In the genomic region with DNA sequence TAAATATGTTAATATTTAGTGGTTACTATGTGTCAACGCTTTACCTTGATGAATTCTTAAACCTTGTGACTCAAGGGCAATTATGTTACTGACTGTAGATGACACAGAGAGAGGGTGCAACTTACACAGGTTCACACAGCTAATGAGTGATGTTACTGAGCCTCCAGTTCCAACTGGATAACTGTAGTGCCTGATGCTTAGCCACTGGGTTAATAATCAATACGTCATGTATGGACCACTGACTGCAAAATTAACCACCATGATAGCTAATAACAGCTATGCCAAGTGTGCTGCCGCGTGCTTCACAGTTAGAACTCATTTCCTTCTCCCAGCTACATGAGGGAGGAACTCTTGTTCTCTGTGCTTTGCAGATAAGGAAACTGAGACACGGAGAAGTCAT, we compare ENCODE assay signal across 29 cellular contexts. TPM values are rescaled to one million over a fixed set of nuclear protein-coding genes. Genes with fewer than 3 reads are reported as not detected.
A peak's percentile ranks its signal among the peaks of the same experiment; 100 is the strongest.
DNase-seq lines count a peak whose midpoint lies in the region; ATAC-seq, FAIRE-seq and TF ChIP-seq lines count a peak whose summit lies in the region.
"Had no signal": no experiment of that assay in that cellular context is flagged by ENCODE, and none has a peak within 500 bp of the region (broad histone marks: within the 10 kb centered on the region; RNA-seq: fewer than 3 reads in every experiment).

No MANE protein-coding gene starts in this region.

- FAIRE-seq in GM12878 (lab: Jason Lieb, UNC), result peak; percentile 27
- FAIRE-seq: D721Med, K562 had no signal

- no peaks in the 10 kb centered on the region for H4K20me1 ChIP-seq in GM12878 (ENCODE audit: control insufficient read depth, insufficient read depth)

- peaks cover 0 to 4% of the 10 kb centered on the region in 2 experiments; a peak in 3 of 4 replicates for H3K27me3 ChIP-seq in GM12878 (replicated peaks in 1 of 2; ENCODE audit: control insufficient read depth in 2 of 2, insufficient read depth in 2 of 2, low read length in 1 of 2)

- POLR2A ChIA-PET in GM12878 (lab: Charles Lee), result no interaction called here

- no peaks in the 10 kb centered on the region for H3K79me2 ChIP-seq in GM12878 (ENCODE audit: control insufficient read depth, insufficient read depth, low read length)

- peaks cover 10 to 25% of the 10 kb centered on the region in 2 donors for H3K4me1 Mint-ChIP-seq in stimulated activated naive B cell treated with anti-CD40 and anti-IgM and Interleukin-4, amounts not matched to agents 10 μg/mL and 1 μg/mL and 100 μg/mL, for 72 hours
- H3K4me1 Mint-ChIP-seq in T-helper 17 cell (no peaks in the 10 kb centered on the region), immature natural killer cell (no peaks in the 10 kb centered on the region)
- H3K4me1 Mint-ChIP-seq: CD4-positive, CD25-positive, alpha-beta regulatory T cell had no signal

- H3K9me3 Mint-ChIP-seq in stimulated activated naive B cell treated with anti-CD40 and anti-IgM and Interleukin-4, amounts not matched to agents 10 μg/mL and 1 μg/mL and 100 μg/mL, for 72 hours, result no peaks in the 10 kb centered on the region
- no peaks in the 10 kb centered on the region for H3K9me3 Mint-ChIP-seq in immature natural killer cell

- no peak overlapping the region for H2AFZ ChIP-seq in GM12878 (ENCODE audit: control insufficient read depth, low read depth, low read length)
- H2AFZ ChIP-seq: PC-9 had no signal

- H3K4me3 ChIP-seq in GM12878, result no peak overlapping the region
- H3K4me3 ChIP-seq: K562, PC-9, SK-N-MC had no signal

- BruUV-seq in GM12878 (replicated peaks; lab: Mats Ljungman, UMichigan), result no TSS peak

- H3K27me3 Mint-ChIP-seq in stimulated activated naive B cell treated with anti-CD40 and anti-IgM and Interleukin-4, amounts not matched to agents 10 μg/mL and 1 μg/mL and 100 μg/mL, for 72 hours, result peaks cover 6 to 23% of the 10 kb centered on the region in 2 donors
- H3K27me3 Mint-ChIP-seq in T-helper 17 cell, result peaks cover 76% of the 10 kb centered on the region
- H3K27me3 Mint-ChIP-seq in immature natural killer cell (ENCODE audit: low read depth in 3 of 3), result peaks cover 4 to 8% (median 4%) of the 10 kb centered on the region in 3 donors

- no peak overlapping the region for H3K9ac ChIP-seq in GM12878 (ENCODE audit: control insufficient read depth, insufficient read depth, low read length)

- SMC1A ChIA-PET in GM12878 (lab: Charles Lee; ENCODE audit: uncharacterized antibody, unreplicated experiment), result no interaction called here

- CTCF ChIA-PET in GM12878 (lab: Yijun Ruan, JAX), result interaction anchor here (0.6 to 1.1 kb wide), 2 partner anchors 25 to 139 kb away, joined by 3 read pairs; no protein-coding TSS in a partner anchor

- peak overlapping the region; percentile 49 for H3K27ac Mint-ChIP-seq in stimulated activated naive B cell treated with anti-CD40 and anti-IgM and Interleukin-4, amounts not matched to agents 10 μg/mL and 1 μg/mL and 100 μg/mL, for 72 hours
- no peak overlapping the region for H3K27ac Mint-ChIP-seq in T-helper 17 cell
- H3K27ac Mint-ChIP-seq in immature natural killer cell, result no peak overlapping the region
- H3K27ac Mint-ChIP-seq: CD4-positive, CD25-positive, alpha-beta regulatory T cell had no signal

- TF ChIP-seq CTCF in GM12878 (IDR thresholded peaks at IDR 0.05 in 2 of 3, conservative IDR thresholded peaks at IDR 0.05 in 1 of 3; ENCODE audit: control insufficient read depth in 2 of 3, extremely low read depth in 1 of 3, insufficient read depth in 1 of 3, low read depth in 3 of 3, low read length in 3 of 3), result no peak

- DNase-seq in cardiac septum (ENCODE audit: low spot score), result peak; percentile 20
- no peak for DNase-seq in left ventricle myocardium superior
- DNase-seq in GM12878 (ENCODE audit: low read depth, low spot score), result no peak
- DNase-seq in glomerular visceral epithelial cell (ENCODE audit: extremely low spot score), result peak; percentile 50
- DNase-seq in stimulated activated naive B cell treated with anti-CD40 and anti-IgM and Interleukin-4, amounts not matched to agents 10 μg/mL and 1 μg/mL and 100 μg/mL, for 72 hours, result no peak
- no peak for DNase-seq in T-helper 17 cell
- no peak for DNase-seq in NCI-H1436 treated with DMSO at 0.1 percent for 48 hours (lab: John Stamatoyannopoulos, UW)
- no peak for DNase-seq in immature natural killer cell
- DNase-seq: 8988T; CD4-positive, CD25-positive, alpha-beta regulatory T cell; DMS53; H7; Kasumi-1; NCI-H1092 treated with DMSO at 0.1 percent for 48 hours; NCI-H1436; NCI-H187 treated with DMSO at 0.1 percent for 48 hours; NCI-H526; NCI-H82; PC-9; RPMI8226; SHP77 treated with DMSO at 0.1 percent for 48 hours had no signal

- intact Hi-C loops in cardiac septum (cut with DNase I) (no loop called here), left ventricle myocardium superior (cut with micrococcal nuclease) (no loop called here), GM12878 (cut with micrococcal nuclease; ENCODE audit: unreplicated experiment) (no loop called here)

- no peaks in the 10 kb centered on the region for H3K9me3 ChIP-seq in GM12878 (replicated peaks; ENCODE audit: control insufficient read depth, insufficient read depth, low read length)
- no peaks in the 10 kb centered on the region for H3K9me3 ChIP-seq in T-helper 17 cell (ENCODE audit: control insufficient read depth, low read length, poor library complexity, severe bottlenecking)

- ATAC-seq in left ventricle myocardium superior (no peak), GM12878 (no peak), T-helper 17 cell (no peak)
- ATAC-seq in stimulated activated naive B cell treated with anti-CD40 and anti-IgM and Interleukin-4, amounts not matched to agents 10 μg/mL and 1 μg/mL and 100 μg/mL, for 72 hours (replicated peaks), result peak in 1 of 2 donors; percentile 15
- ATAC-seq: K562 had no signal

- H3K36me3 Mint-ChIP-seq in stimulated activated naive B cell treated with anti-CD40 and anti-IgM and Interleukin-4, amounts not matched to agents 10 μg/mL and 1 μg/mL and 100 μg/mL, for 72 hours, result peaks cover 33 to 40% of the 10 kb centered on the region in 2 donors
- H3K36me3 Mint-ChIP-seq in T-helper 17 cell (ENCODE audit: low read depth), result peaks cover 6% of the 10 kb centered on the region
- no peaks in the 10 kb centered on the region for H3K36me3 Mint-ChIP-seq in immature natural killer cell
- H3K36me3 Mint-ChIP-seq: CD4-positive, CD25-positive, alpha-beta regulatory T cell had no signal

- no peak for TF ChIP-seq RAD21 in GM12878 (IDR thresholded peaks at IDR 0.05; ENCODE audit: insufficient read depth, low read depth, low read length)

- no peak for TF ChIP-seq EP300 in GM12878 (IDR thresholded peaks at IDR 0.05; ENCODE audit: borderline replicate concordance in 1 of 2, control insufficient read depth in 1 of 2, low read depth in 2 of 2, low read length in 2 of 2)

- H3K4me2 ChIP-seq in GM12878 (ENCODE audit: control insufficient read depth, insufficient read depth), result no peak overlapping the region
- H3K4me2 ChIP-seq: PC-9 had no signal

- no peak for TF ChIP-seq POLR2A in GM12878 (IDR thresholded peaks at IDR 0.05; ENCODE audit: low read depth, low read length)

- no peaks in the 10 kb centered on the region for H3K36me3 ChIP-seq in GM12878 (ENCODE audit: control insufficient read depth in 2 of 2, insufficient read depth in 2 of 2, low read length in 1 of 2)

- no peaks in the 10 kb centered on the region for H3K4me1 ChIP-seq in GM12878 (ENCODE audit: control insufficient read depth, insufficient read depth, low read length)

- RAD21 ChIA-PET in GM12878 (lab: Charles Lee; ENCODE audit: unreplicated experiment), result no interaction called here

- in situ Hi-C loops in GM12878 (cut with MboI), result no loop called here

- 16% methylated on average over 5 of the region's 5 CpGs for WGBS in GM12878 (ENCODE audit: insufficient coverage, insufficient replicate concordance, low lambda C conversion rate, missing lambda C conversion rate)

- no peak overlapping the region for H3K27ac ChIP-seq in GM12878 (ENCODE audit: control insufficient read depth, insufficient read depth)
- H3K27ac ChIP-seq: PC-9 had no signal

- H3K4me3 Mint-ChIP-seq in stimulated activated naive B cell treated with anti-CD40 and anti-IgM and Interleukin-4, amounts not matched to agents 10 μg/mL and 1 μg/mL and 100 μg/mL, for 72 hours, result no peak overlapping the region
- no peak overlapping the region for H3K4me3 Mint-ChIP-seq in T-helper 17 cell
- no peak overlapping the region for H3K4me3 Mint-ChIP-seq in immature natural killer cell
- H3K4me3 Mint-ChIP-seq: CD4-positive, CD25-positive, alpha-beta regulatory T cell had no signal

RNA-seq across cellular contexts. Expression of a gene that starts 45.4 kb away (rescaled TPM):
- total RNA-seq in cardiac septum (45.8 TPM), left ventricle myocardium superior (18.1 TPM), GM12878 (2014; rRNA removed) (5.9 and 7.2 TPM in 2 replicates), GM12878 (2014; rRNA removed; fragmentation: Illumina TruSeq; extraction: Trizol) (4.7 and 5.3 TPM in 2 replicates), GM12878 (2021) (13.1 and 13.3 TPM in 2 replicates), T-helper 17 cell (1 to 10 TPM in 1 of 2 donors, under 1 TPM in 1; 0.86 to 2.6 TPM)
- total RNA-seq in GM12878 (2013; cell fraction: nucleolus; rRNA removed), result 10.5 and 11.5 TPM in 2 replicates
- 1.6 TPM for polyA plus RNA-seq in GM12878 (2011; ENCODE audit: low read depth)
- polyA plus RNA-seq in GM12878 (2011; rRNA removed) (2.6 and 4.6 TPM in 2 replicates), GM12878 (2014; fragmentation: Illumina TruSeq; extraction: Trizol) (7.8 and 13.2 TPM in 2 replicates), GM12878 (2014; fragmentation: Nextera tagmentation; extraction: Ambion mirVana) (1 to 10 TPM; 1.7 to 2.7 TPM), GM12878 (2014; rRNA removed) (9.3 and 10.4 TPM in 2 replicates), GM12878 (2016; fragmentation: Nextera tagmentation; extraction: Ambion mirVana) (1 to 10 TPM; 3.6 to 3.7 TPM), immature natural killer cell (under 1 TPM in 2 of 3 donors, not detected in 1; 0.29 to 0.39 TPM)
- polyA plus RNA-seq in GM12878 (2011; cell fraction: cytosol; rRNA removed), result 5.6 and 6.2 TPM in 2 replicates
- polyA plus RNA-seq in GM12878 (2011; cell fraction: nucleus; rRNA removed), result 12.7 and 13.6 TPM in 2 replicates
- 3.6 and 5.1 TPM in 2 replicates for polyA plus RNA-seq in GM12878 (2012)
- 3.5 and 3.7 TPM in 2 replicates for polyA minus RNA-seq in GM12878 (2011; rRNA and poly(A)+ RNA removed)
- polyA minus RNA-seq in GM12878 (2011; cell fraction: cytosol; rRNA and poly(A)+ RNA removed), result 1.1 and 2.6 TPM in 2 replicates
- 1.7 and 2.3 TPM in 2 replicates for polyA minus RNA-seq in GM12878 (2011; cell fraction: nucleus; rRNA and poly(A)+ RNA removed)
- total RNA-seq: CD4-positive, CD25-positive, alpha-beta regulatory T cell had no signal
- polyA plus RNA-seq: CD4-positive, CD25-positive, alpha-beta regulatory T cell had no signal

RNA-seq across cellular contexts. Expression of a gene that starts 53.3 kb away (rescaled TPM):
- total RNA-seq in cardiac septum, result not detected
- total RNA-seq in left ventricle myocardium superior, result not detected
- total RNA-seq in GM12878 (2013; cell fraction: nucleolus; rRNA removed), result not detected in 2 replicates
- not detected in 2 replicates for total RNA-seq in GM12878 (2014; rRNA removed)
- not detected in 2 replicates for total RNA-seq in GM12878 (2014; rRNA removed; fragmentation: Illumina TruSeq; extraction: Trizol)
- total RNA-seq in GM12878 (2021), result not detected in 2 replicates
- polyA plus RNA-seq in GM12878 (2011; ENCODE audit: low read depth), result not detected
- polyA plus RNA-seq in GM12878 (2011; rRNA removed), result not detected in 2 replicates
- polyA plus RNA-seq in GM12878 (2011; cell fraction: cytosol; rRNA removed), result not detected in 2 replicates
- polyA plus RNA-seq in GM12878 (2011; cell fraction: nucleus; rRNA removed), result not detected in 2 replicates
- not detected in 2 replicates for polyA plus RNA-seq in GM12878 (2012)
- polyA plus RNA-seq in GM12878 (2014; fragmentation: Illumina TruSeq; extraction: Trizol), result not detected in 2 replicates
- not detected for polyA plus RNA-seq in GM12878 (2014; fragmentation: Nextera tagmentation; extraction: Ambion mirVana)
- not detected in 2 replicates for polyA plus RNA-seq in GM12878 (2014; rRNA removed)
- polyA plus RNA-seq in GM12878 (2016; fragmentation: Nextera tagmentation; extraction: Ambion mirVana), result not detected
- not detected in 2 replicates for polyA minus RNA-seq in GM12878 (2011; rRNA and poly(A)+ RNA removed)
- polyA minus RNA-seq in GM12878 (2011; cell fraction: cytosol; rRNA and poly(A)+ RNA removed), result not detected in 2 replicates
- polyA minus RNA-seq in GM12878 (2011; cell fraction: nucleus; rRNA and poly(A)+ RNA removed), result not detected in 2 replicates
- total RNA-seq in T-helper 17 cell, result not detected
- polyA plus RNA-seq in immature natural killer cell, result not detected
- total RNA-seq: CD4-positive, CD25-positive, alpha-beta regulatory T cell; Daoy; G401; HT1080; K562; M059J; PC-9 had no signal
- polyA plus RNA-seq: BJ; CD4-positive, CD25-positive, alpha-beta regulatory T cell; K562 had no signal

Comparison
In these comparisons a context has a peak if more than half of its experiments do, and no peak if none do; other contexts are left out.
1. DNase-seq: peak in cardiac septum (single experiment) and glomerular visceral epithelial cell (single experiment); none in left ventricle myocardium superior (single experiment), GM12878 (single experiment), stimulated activated naive B cell treated with anti-CD40 and anti-IgM and Interleukin-4, amounts not matched to agents 10 μg/mL and 1 μg/mL and 100 μg/mL, for 72 hours (single experiment), T-helper 17 cell (0 of 3), NCI-H1436 treated with DMSO at 0.1 percent for 48 hours (single experiment) and immature natural killer cell (0 of 3).